ENCODE assay signal across 12 cellular contexts in genomic region chr17:27207073-27207511, GRCh38.
DNase-seq lines count a peak whose midpoint lies in the region; ATAC-seq and TF ChIP-seq lines count a peak whose summit lies in the region.
"Had no signal": no experiment of that assay in that cellular context is flagged by ENCODE, and none has a peak within 500 bp of the region (broad histone marks: within the 10 kb centered on the region; RNA-seq: fewer than 3 reads in every experiment).

No MANE protein-coding gene starts in this region.

- in situ Hi-C loops in HAP-1 (cut with MboI; ENCODE audit: low sequenced_read_pairs) = no loop called here

- intact Hi-C loops in natural killer cell (cut with micrococcal nuclease) = no loop called here

- H3K36me3 ChIP-seq in HAP-1 (replicated peaks) = no peaks in the 10 kb centered on the region
- H3K36me3 ChIP-seq: BLaER1 treated with 17β-estradiol and CSF1 and Interleukin-3, amounts not matched to agents 10 nM and 100 nM had no signal

- H3K27ac Mint-ChIP-seq in natural killer cell treated with Interleukin-12 subunit alpha and Interleukin-12 subunit beta and Interleukin-15 and Interleukin-18, amount 100 ng/mL, for 72 hours = peak overlapping the region in 1 of 2 donors; percentile 21
- no peak overlapping the region for H3K27ac Mint-ChIP-seq in natural killer cell
- H3K27ac Mint-ChIP-seq: activated T-helper 2 cell treated with anti-CD3 and anti-CD28 coated beads, Interferon-gamma antibody, Interleukin-2, Interleukin-4, amounts not matched to agents 10 μg/mL and 5 μg/mL and 100 μg/mL, durations not matched to agents 14 hours and 24 hours and 36 hours; effector memory CD8-positive, alpha-beta T cell had no signal

- no peaks in the 10 kb centered on the region for H3K36me3 Mint-ChIP-seq in natural killer cell treated with Interleukin-12 subunit alpha and Interleukin-12 subunit beta and Interleukin-15 and Interleukin-18, amount 100 ng/mL, for 72 hours
- no peaks in the 10 kb centered on the region for H3K36me3 Mint-ChIP-seq in natural killer cell

- no peak for DNase-seq in natural killer cell treated with Interleukin-12 subunit alpha and Interleukin-12 subunit beta and Interleukin-15 and Interleukin-18, amount 100 ng/mL, for 72 hours (ENCODE audit: low spot score)
- no peak for DNase-seq in natural killer cell
- peak; percentile 77 for DNase-seq in fibroblast of the aortic adventitia (ENCODE audit: low read depth)
- DNase-seq in HAP-1 (ENCODE audit: low spot score in 2 of 2) = no peak
- no peak for DNase-seq in NCI-H1436 treated with DMSO at 0.1 percent for 48 hours (lab: John Stamatoyannopoulos, UW)
- no peak for DNase-seq in NCI-H1694 (lab: John Stamatoyannopoulos, UW)
- DNase-seq: effector memory CD8-positive, alpha-beta T cell had no signal

- TF ChIP-seq CTCF in natural killer cell (IDR thresholded peaks at IDR 0.05) (no peak), fibroblast of the aortic adventitia (IDR thresholded peaks at IDR 0.05; ENCODE audit: insufficient read depth, low read length) (no peak)

- H3K27me3 ChIP-seq in HAP-1 (ENCODE audit: low read depth) = no peaks in the 10 kb centered on the region
- H3K27me3 ChIP-seq: BLaER1 treated with 17β-estradiol and CSF1 and Interleukin-3, amounts not matched to agents 10 nM and 100 nM had no signal

- H3K4me3 Mint-ChIP-seq in natural killer cell treated with Interleukin-12 subunit alpha and Interleukin-12 subunit beta and Interleukin-15 and Interleukin-18, amount 100 ng/mL, for 72 hours = no peak overlapping the region
- no peak overlapping the region for H3K4me3 Mint-ChIP-seq in natural killer cell
- H3K4me3 Mint-ChIP-seq: effector memory CD8-positive, alpha-beta T cell had no signal

- peaks cover 0 to 9% of the 10 kb centered on the region in 2 donors for H3K4me1 Mint-ChIP-seq in natural killer cell treated with Interleukin-12 subunit alpha and Interleukin-12 subunit beta and Interleukin-15 and Interleukin-18, amount 100 ng/mL, for 72 hours (ENCODE audit: low read depth in 2 of 2)
- no peaks in the 10 kb centered on the region for H3K4me1 Mint-ChIP-seq in natural killer cell

- H3K4me1 ChIP-seq in HAP-1 = no peaks in the 10 kb centered on the region

- H3K9me3 Mint-ChIP-seq in natural killer cell treated with Interleukin-12 subunit alpha and Interleukin-12 subunit beta and Interleukin-15 and Interleukin-18, amount 100 ng/mL, for 72 hours = no peaks in the 10 kb centered on the region
- H3K9me3 Mint-ChIP-seq in natural killer cell = no peaks in the 10 kb centered on the region
- H3K9me3 Mint-ChIP-seq: activated T-helper 2 cell treated with anti-CD3 and anti-CD28 coated beads, Interferon-gamma antibody, Interleukin-2, Interleukin-4, amounts not matched to agents 10 μg/mL and 5 μg/mL and 100 μg/mL, durations not matched to agents 14 hours and 24 hours and 36 hours; effector memory CD8-positive, alpha-beta T cell had no signal

- no peaks in the 10 kb centered on the region; the same call in 1 of the 2 replicates for H3K9me3 ChIP-seq in HAP-1

- peaks cover 0 to 2% of the 10 kb centered on the region in 2 donors for H3K27me3 Mint-ChIP-seq in natural killer cell treated with Interleukin-12 subunit alpha and Interleukin-12 subunit beta and Interleukin-15 and Interleukin-18, amount 100 ng/mL, for 72 hours
- peaks cover 4 to 9% of the 10 kb centered on the region in 2 donors for H3K27me3 Mint-ChIP-seq in natural killer cell (ENCODE audit: low read depth in 2 of 2)
- H3K27me3 Mint-ChIP-seq: effector memory CD8-positive, alpha-beta T cell had no signal

- peak; percentile 52 to 84 for ATAC-seq in natural killer cell treated with Interleukin-12 subunit alpha and Interleukin-12 subunit beta and Interleukin-15 and Interleukin-18, amount 100 ng/mL, for 72 hours
- ATAC-seq in natural killer cell (no peak), SK-N-SH treated with all-trans-retinoic acid at 6 μM for 48 hours (peak; percentile 81), HG03095 (IDR thresholded peaks at IDR 0.05; ENCODE audit: unreplicated experiment) (no peak)
- ATAC-seq: effector memory CD8-positive, alpha-beta T cell; sciatic nerve had no signal

- H3K4me3 ChIP-seq in fibroblast of the aortic adventitia (ENCODE audit: low read depth, low read length) = no peak overlapping the region
- no peak overlapping the region for H3K4me3 ChIP-seq in HAP-1
- H3K4me3 ChIP-seq: BLaER1 treated with 17β-estradiol and CSF1 and Interleukin-3, amounts not matched to agents 10 nM and 100 nM had no signal

TF ChIP-seq in SK-N-SH treated with all-trans-retinoic acid at 6 μM for 48 hours, 23 proteins besides CTCF, POLR2A, EP300 and RAD21 (continues in another document):
- no peak for TF ChIP-seq BACH2 (CRISPR knock-in tag; IDR thresholded peaks at IDR 0.05; ENCODE audit: borderline replicate concordance)
- TF ChIP-seq ZNF565 (CRISPR knock-in tag; conservative IDR thresholded peaks at IDR 0.05; ENCODE audit: low read depth) = no peak
- TF ChIP-seq GLIS3 (CRISPR knock-in tag; IDR thresholded peaks at IDR 0.05) = no peak
- peak; percentile 85 for TF ChIP-seq ZC3H10 (CRISPR knock-in tag; IDR thresholded peaks at IDR 0.05)
- no peak for TF ChIP-seq TSHZ2 (CRISPR knock-in tag; IDR thresholded peaks at IDR 0.05)
- TF ChIP-seq, protein P1, sequence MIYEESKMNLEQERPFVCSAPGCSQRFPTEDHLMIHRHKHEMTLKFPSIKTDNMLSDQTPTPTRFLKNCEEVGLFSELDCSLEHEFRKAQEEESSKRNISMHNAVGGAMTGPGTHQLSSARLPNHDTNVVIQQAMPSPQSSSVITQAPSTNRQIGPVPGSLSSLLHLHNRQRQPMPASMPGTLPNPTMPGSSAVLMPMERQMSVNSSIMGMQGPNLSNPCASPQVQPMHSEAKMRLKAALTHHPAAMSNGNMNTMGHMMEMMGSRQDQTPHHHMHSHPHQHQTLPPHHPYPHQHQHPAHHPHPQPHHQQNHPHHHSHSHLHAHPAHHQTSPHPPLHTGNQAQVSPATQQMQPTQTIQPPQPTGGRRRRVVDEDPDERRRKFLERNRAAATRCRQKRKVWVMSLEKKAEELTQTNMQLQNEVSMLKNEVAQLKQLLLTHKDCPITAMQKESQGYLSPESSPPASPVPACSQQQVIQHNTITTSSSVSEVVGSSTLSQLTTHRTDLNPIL (CRISPR knock-in tag; IDR thresholded peaks at IDR 0.05; ENCODE audit: low read depth) = peak; percentile 78
- no peak for TF ChIP-seq PPARA (CRISPR knock-in tag; IDR thresholded peaks at IDR 0.05; ENCODE audit: borderline replicate concordance)
- TF ChIP-seq PATZ1 (CRISPR knock-in tag; IDR thresholded peaks at IDR 0.05; ENCODE audit: borderline replicate concordance) = no peak
- no peak for TF ChIP-seq ZFP30 (CRISPR knock-in tag; IDR thresholded peaks at IDR 0.05)
- peak; percentile 69; the same call in 1 of the 2 replicates for TF ChIP-seq CSRNP3 (CRISPR knock-in tag; IDR thresholded peaks at IDR 0.05)
- TF ChIP-seq ARNTL (CRISPR knock-in tag; IDR thresholded peaks at IDR 0.05; ENCODE audit: borderline replicate concordance, low read depth) = no peak
- no peak for TF ChIP-seq OSR1 (CRISPR knock-in tag; IDR thresholded peaks at IDR 0.05)

Comparison
In these comparisons a context has a peak if more than half of its experiments do, and no peak if none do; other contexts are left out.
1. ATAC-seq: peak in natural killer cell treated with Interleukin-12 subunit alpha and Interleukin-12 subunit beta and Interleukin-15 and Interleukin-18, amount 100 ng/mL, for 72 hours (2 of 2) and SK-N-SH treated with all-trans-retinoic acid at 6 μM for 48 hours (single experiment); none in natural killer cell (0 of 3) and HG03095 (single experiment).